ENCODE assay signal across 10 cellular contexts in genomic region chr1:114342376-114342775, GRCh38.
A peak's percentile ranks its signal among the peaks of the same experiment; 100 is the strongest.
DNase-seq lines count a peak whose midpoint lies in the region; ATAC-seq lines count a peak whose summit lies in the region.
"Had no signal": no experiment of that assay in that cellular context is flagged by ENCODE, and none has a peak within 500 bp of the region (broad histone marks: within the 10 kb centered on the region; RNA-seq: fewer than 3 reads in every experiment).

No MANE protein-coding gene starts in this region.

- H3K36me3 Mint-ChIP-seq in activated CD4-positive, alpha-beta T cell treated with anti-CD3 and anti-CD28 coated beads for 36 hours (ENCODE audit: low read depth) = no peaks in the 10 kb centered on the region

- DNase-seq in activated CD4-positive, alpha-beta T cell treated with anti-CD3 and anti-CD28 coated beads for 36 hours = peak; percentile 47
- DNase-seq in activated CD4-positive, alpha-beta T cell treated with anti-CD3 and anti-CD28 coated beads for 1 hour = no peak
- peak; percentile 23 for DNase-seq in T-helper 22 cell (ENCODE audit: low read depth)
- DNase-seq in effector CD4-positive, alpha-beta T cell = peak; percentile 18
- peak; percentile 37 for DNase-seq in stimulated activated naive CD8-positive, alpha-beta T cell treated with anti-CD3 and anti-CD28 coated beads, Interleukin-15, Interleukin-2, amounts not matched to agents 100 U/mL and 50 U/mL, for 24 hours
- DNase-seq in LoVo (ENCODE audit: low spot score) = no peak
- DNase-seq in G401 (ENCODE audit: low spot score) = no peak
- DNase-seq in NCI-H82 treated with DMSO at 0.1 percent for 48 hours (lab: John Stamatoyannopoulos, UW; ENCODE audit: unreplicated experiment) = no peak
- DNase-seq: hypothalamus, SK-N-SH had no signal

- in situ Hi-C loops in G401 (cut with HindIII; ENCODE audit: low sequenced_read_pairs) = no loop called here

- no peaks in the 10 kb centered on the region for H3K27me3 Mint-ChIP-seq in activated CD4-positive, alpha-beta T cell treated with anti-CD3 and anti-CD28 coated beads for 36 hours

- H3K27ac Mint-ChIP-seq in activated CD4-positive, alpha-beta T cell treated with anti-CD3 and anti-CD28 coated beads for 36 hours = peak overlapping the region; percentile 6

- POLR2A ChIA-PET in activated CD4-positive, alpha-beta T cell treated with anti-CD3 and anti-CD28 coated beads for 36 hours (lab: Charles Lee) = no interaction called here

- CTCF ChIA-PET in activated CD4-positive, alpha-beta T cell treated with anti-CD3 and anti-CD28 coated beads for 36 hours (lab: Charles Lee) = interaction anchor here (0.5 to 1.1 kb wide), 3 partner anchors 9 to 375 kb away, joined by 3 read pairs; no protein-coding TSS in a partner anchor

- ATAC-seq in activated CD4-positive, alpha-beta T cell treated with anti-CD3 and anti-CD28 coated beads for 36 hours = no peak
- ATAC-seq in stimulated activated naive CD8-positive, alpha-beta T cell treated with anti-CD3 and anti-CD28 coated beads, Interleukin-15, Interleukin-2, amounts not matched to agents 100 U/mL and 50 U/mL, for 24 hours = no peak

- no peak overlapping the region for H3K4me3 Mint-ChIP-seq in activated CD4-positive, alpha-beta T cell treated with anti-CD3 and anti-CD28 coated beads for 36 hours

- peaks cover 2% of the 10 kb centered on the region for H3K9me3 Mint-ChIP-seq in activated CD4-positive, alpha-beta T cell treated with anti-CD3 and anti-CD28 coated beads for 36 hours (ENCODE audit: low read depth)

- peaks cover 52% of the 10 kb centered on the region for H3K4me1 Mint-ChIP-seq in activated CD4-positive, alpha-beta T cell treated with anti-CD3 and anti-CD28 coated beads for 36 hours

- intact Hi-C loops in activated CD4-positive, alpha-beta T cell treated with anti-CD3 and anti-CD28 coated beads for 36 hours (cut with DNase I, micrococcal nuclease) = loop anchor here in 1 of 2 experiments (10.0 kb wide), 1 partner anchor 752 kb away; no protein-coding TSS in a partner anchor

Comparison
In these comparisons a context has a peak if more than half of its experiments do, and no peak if none do; other contexts are left out.
1. DNase-seq: peak in activated CD4-positive, alpha-beta T cell treated with anti-CD3 and anti-CD28 coated beads for 36 hours (single experiment), T-helper 22 cell (single experiment), effector CD4-positive, alpha-beta T cell (single experiment) and stimulated activated naive CD8-positive, alpha-beta T cell treated with anti-CD3 and anti-CD28 coated beads, Interleukin-15, Interleukin-2, amounts not matched to agents 100 U/mL and 50 U/mL, for 24 hours (single experiment); none in activated CD4-positive, alpha-beta T cell treated with anti-CD3 and anti-CD28 coated beads for 1 hour (single experiment), LoVo (single experiment), G401 (single experiment) and NCI-H82 treated with DMSO at 0.1 percent for 48 hours (single experiment).